8 cellular contexts compared by ENCODE assay signal in the genomic region with DNA sequence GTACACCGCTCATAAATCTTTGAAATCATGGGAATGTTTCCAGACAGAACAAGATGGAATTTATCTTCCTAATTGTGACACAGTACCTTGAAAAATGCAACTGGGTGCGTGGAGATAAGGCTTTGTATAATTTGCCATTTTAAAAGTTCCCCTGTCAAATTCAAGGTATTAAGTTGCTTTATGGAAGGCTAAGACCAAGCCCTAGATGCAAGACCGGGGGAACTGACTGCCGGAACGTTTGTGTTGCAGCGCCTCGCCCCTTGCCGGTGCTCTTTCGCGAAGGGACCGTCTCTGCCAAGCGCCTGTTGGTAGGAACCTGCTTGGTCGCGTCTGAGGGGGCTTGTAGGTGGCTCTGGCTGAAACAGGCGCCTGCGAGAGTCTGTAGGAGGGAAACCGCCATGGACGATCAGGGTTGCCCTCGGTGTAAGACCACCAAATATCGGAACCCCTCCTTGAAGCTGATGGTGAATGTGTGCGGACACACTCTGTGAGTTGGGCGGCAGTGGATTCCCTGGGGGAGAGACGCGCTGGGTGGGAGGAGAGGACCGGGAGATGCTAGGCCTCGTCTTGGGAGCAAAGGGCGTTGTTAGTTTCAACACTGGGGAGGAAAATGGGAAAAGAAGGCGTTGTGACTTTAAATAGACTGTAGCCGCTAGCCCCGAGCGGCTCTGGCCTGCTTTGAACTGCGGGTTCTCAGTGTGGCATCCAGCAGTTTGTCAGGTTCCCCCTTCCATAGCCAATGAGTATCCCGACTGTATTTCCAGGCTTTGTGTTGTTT. TPM values are rescaled to one million over a fixed set of nuclear protein-coding genes. Genes with fewer than 3 reads are reported as not detected.
DNase-seq lines count a peak whose midpoint lies in the region; ATAC-seq lines count a peak whose summit lies in the region.

Gene MNAT1, plus strand, starts transcription at position 297 of the 778 bp plus-strand sequence. Its CDS starts 102 bp downstream, at position 399.

- H3K36me3 Mint-ChIP-seq in activated CD8-positive, alpha-beta T cell treated with anti-CD3 and anti-CD28 coated beads, Interleukin-2, amount 10 ng/mL, durations not matched to agents 7 days and 5 days (ENCODE audit: low read depth): peaks cover 5% of the 10 kb centered on the region
- H3K36me3 Mint-ChIP-seq in effector memory CD8-positive, alpha-beta T cell (ENCODE audit: insufficient read depth): no peaks in the 10 kb centered on the region

- H3K4ac ChIP-seq in mesendoderm (ENCODE audit: low read depth, low read length): peak within 1 kb of the TSS; percentile 48

- peak within 1 kb of the TSS; percentile 98 for H3K4me3 Mint-ChIP-seq in activated CD8-positive, alpha-beta T cell treated with anti-CD3 and anti-CD28 coated beads, Interleukin-2, amount 10 ng/mL, durations not matched to agents 7 days and 5 days
- peak within 1 kb of the TSS; percentile 100 for H3K4me3 Mint-ChIP-seq in effector memory CD8-positive, alpha-beta T cell

- ATAC-seq in GM19372 (IDR thresholded peaks at IDR 0.05; ENCODE audit: low read depth, unreplicated experiment) (peak; percentile 94), HG03558 (IDR thresholded peaks at IDR 0.05; ENCODE audit: extremely low read depth, unreplicated experiment) (peak; percentile 65)
- ATAC-seq in activated CD8-positive, alpha-beta T cell treated with anti-CD3 and anti-CD28 coated beads, Interleukin-2, amount 10 ng/mL, durations not matched to agents 7 days and 5 days: peak; percentile 98
- ATAC-seq in effector memory CD8-positive, alpha-beta T cell (replicated peaks): peak; percentile 97

- H2BK120ac ChIP-seq in mesendoderm (ENCODE audit: low read depth, low read length): no peak within 1 kb of the TSS

- peak within 1 kb of the TSS; percentile 56 for H2BK5ac ChIP-seq in mesendoderm (ENCODE audit: low read length)

- H3K4me2 ChIP-seq in mesendoderm (ENCODE audit: low read length): peak within 1 kb of the TSS; percentile 77

- H3K4me1 ChIP-seq in mesendoderm (ENCODE audit: control insufficient read depth, low read depth, low read length): peaks cover 4% of the 10 kb centered on the region

- no peak within 1 kb of the TSS for H4K5ac ChIP-seq in mesendoderm (ENCODE audit: low read length)

- H3K4me1 Mint-ChIP-seq in activated CD8-positive, alpha-beta T cell treated with anti-CD3 and anti-CD28 coated beads, Interleukin-2, amount 10 ng/mL, durations not matched to agents 7 days and 5 days (ENCODE audit: low read depth): peaks cover 22% of the 10 kb centered on the region
- peaks cover 16 to 28% of the 10 kb centered on the region in 2 donors for H3K4me1 Mint-ChIP-seq in effector memory CD8-positive, alpha-beta T cell (ENCODE audit: low read depth in 2 of 2)

- peaks cover 20% of the 10 kb centered on the region for H3K79me2 ChIP-seq in mesendoderm (ENCODE audit: control insufficient read depth, insufficient read depth, low read length)

- peaks cover 22% of the 10 kb centered on the region for H3K27me3 Mint-ChIP-seq in activated CD8-positive, alpha-beta T cell treated with anti-CD3 and anti-CD28 coated beads, Interleukin-2, amount 10 ng/mL, durations not matched to agents 7 days and 5 days (ENCODE audit: low read depth)
- peaks cover 3 to 17% of the 10 kb centered on the region in 2 donors for H3K27me3 Mint-ChIP-seq in effector memory CD8-positive, alpha-beta T cell

- no peak within 1 kb of the TSS for H3K23ac ChIP-seq in mesendoderm (ENCODE audit: low read length)

- CTCF ChIA-PET in activated CD8-positive, alpha-beta T cell treated with anti-CD3 and anti-CD28 coated beads, Interleukin-2, amount 10 ng/mL, durations not matched to agents 7 days and 5 days (lab: Charles Lee): no interaction called here

- H3K36me3 ChIP-seq in mesendoderm (ENCODE audit: control insufficient read depth, insufficient read depth, low read length): no peaks in the 10 kb centered on the region

- POLR2A ChIA-PET in activated CD8-positive, alpha-beta T cell treated with anti-CD3 and anti-CD28 coated beads, Interleukin-2, amount 10 ng/mL, durations not matched to agents 7 days and 5 days (lab: Charles Lee): interaction anchor here (1.5 kb wide), 1 partner anchor 19 kb away, joined by 7 read pairs; no protein-coding TSS in a partner anchor

- H2BK15ac ChIP-seq in mesendoderm (replicated peaks; ENCODE audit: low read depth): no peak within 1 kb of the TSS

- H3K56ac ChIP-seq in mesendoderm (ENCODE audit: low read length): peak within 1 kb of the TSS; percentile 98

- no peaks in the 10 kb centered on the region for H3K27me3 ChIP-seq in mesendoderm (ENCODE audit: insufficient read depth, low read length, poor library complexity)

- H3K4me3 ChIP-seq in mesendoderm (ENCODE audit: low read length): peak within 1 kb of the TSS; percentile 97

- peaks cover 12% of the 10 kb centered on the region for H3K79me1 ChIP-seq in mesendoderm (ENCODE audit: low read length)

- peak within 1 kb of the TSS; percentile 95 for H3K27ac Mint-ChIP-seq in activated CD8-positive, alpha-beta T cell treated with anti-CD3 and anti-CD28 coated beads, Interleukin-2, amount 10 ng/mL, durations not matched to agents 7 days and 5 days
- H3K27ac Mint-ChIP-seq in effector memory CD8-positive, alpha-beta T cell: peak within 1 kb of the TSS; percentile 98 to 99

- peak within 1 kb of the TSS; percentile 65 for H4K8ac ChIP-seq in mesendoderm (ENCODE audit: low read depth, low read length)

- peak; percentile 73 for DNase-seq in CD1c-positive myeloid dendritic cell (ENCODE audit: extremely low spot score)
- DNase-seq in NCI-H748 treated with DMSO at 0.1 percent for 48 hours (lab: John Stamatoyannopoulos, UW): peak; percentile 72
- DNase-seq in activated CD8-positive, alpha-beta T cell treated with anti-CD3 and anti-CD28 coated beads, Interleukin-2, amount 10 ng/mL, durations not matched to agents 7 days and 5 days: peak; percentile 85
- peak; percentile 66 to 81 (median 76) for DNase-seq in effector memory CD8-positive, alpha-beta T cell
- peak; percentile 90 for DNase-seq in mesendoderm
- peak; percentile 56 for DNase-seq in stimulated activated CD8-positive, alpha-beta memory T cell treated with anti-CD3 and anti-CD28 coated beads, Interleukin-15, amount 100 ng/mL, for 1 hour (ENCODE audit: low read depth)

- no peak within 1 kb of the TSS for H2AK5ac ChIP-seq in mesendoderm (ENCODE audit: low read length)

- H3K27ac ChIP-seq in mesendoderm (ENCODE audit: low read depth, low read length): no peak within 1 kb of the TSS

- H3K18ac ChIP-seq in mesendoderm (ENCODE audit: low read length): no peak within 1 kb of the TSS

- no CpG with 5 or more reads among the region's 33 CpGs for WGBS in mesendoderm (ENCODE audit: extremely low coverage, insufficient coverage, low lambda C conversion rate)

- peak within 1 kb of the TSS; percentile 96 for H3K9ac ChIP-seq in mesendoderm (ENCODE audit: low read length)

- H3K9me3 Mint-ChIP-seq in activated CD8-positive, alpha-beta T cell treated with anti-CD3 and anti-CD28 coated beads, Interleukin-2, amount 10 ng/mL, durations not matched to agents 7 days and 5 days (ENCODE audit: insufficient read depth): no peaks in the 10 kb centered on the region
- peaks cover 0 to 2% of the 10 kb centered on the region in 2 donors for H3K9me3 Mint-ChIP-seq in effector memory CD8-positive, alpha-beta T cell

RNA-seq across cellular contexts. Expression of gene MNAT1, which starts in this region (rescaled TPM):
- total RNA-seq in activated CD8-positive, alpha-beta T cell treated with anti-CD3 and anti-CD28 coated beads, Interleukin-2, amount 10 ng/mL, durations not matched to agents 7 days and 5 days: 10 to 100 TPM; 36.0 to 44.9 TPM
- 57.7 TPM for polyA plus RNA-seq in mesendoderm (2013, experiment 1 of 2)
- polyA plus RNA-seq in mesendoderm (2013, experiment 2 of 2): 62.5 TPM
